In genomic region chr6:36875250-36875633, GRCh38 we compare ENCODE assay signal across 1 cellular context.
TF ChIP-seq lines count a peak whose summit lies in the region.

No MANE protein-coding gene starts in this region.

TF ChIP-seq in H1, 55 proteins besides CTCF, POLR2A, EP300 and RAD21:
- TF ChIP-seq RXRA (IDR thresholded peaks at IDR 0.05; ENCODE audit: insufficient read depth, low read depth, low read length), result no peak
